Comparison of ENCODE assay signal across 1 cellular context in the genomic region with DNA sequence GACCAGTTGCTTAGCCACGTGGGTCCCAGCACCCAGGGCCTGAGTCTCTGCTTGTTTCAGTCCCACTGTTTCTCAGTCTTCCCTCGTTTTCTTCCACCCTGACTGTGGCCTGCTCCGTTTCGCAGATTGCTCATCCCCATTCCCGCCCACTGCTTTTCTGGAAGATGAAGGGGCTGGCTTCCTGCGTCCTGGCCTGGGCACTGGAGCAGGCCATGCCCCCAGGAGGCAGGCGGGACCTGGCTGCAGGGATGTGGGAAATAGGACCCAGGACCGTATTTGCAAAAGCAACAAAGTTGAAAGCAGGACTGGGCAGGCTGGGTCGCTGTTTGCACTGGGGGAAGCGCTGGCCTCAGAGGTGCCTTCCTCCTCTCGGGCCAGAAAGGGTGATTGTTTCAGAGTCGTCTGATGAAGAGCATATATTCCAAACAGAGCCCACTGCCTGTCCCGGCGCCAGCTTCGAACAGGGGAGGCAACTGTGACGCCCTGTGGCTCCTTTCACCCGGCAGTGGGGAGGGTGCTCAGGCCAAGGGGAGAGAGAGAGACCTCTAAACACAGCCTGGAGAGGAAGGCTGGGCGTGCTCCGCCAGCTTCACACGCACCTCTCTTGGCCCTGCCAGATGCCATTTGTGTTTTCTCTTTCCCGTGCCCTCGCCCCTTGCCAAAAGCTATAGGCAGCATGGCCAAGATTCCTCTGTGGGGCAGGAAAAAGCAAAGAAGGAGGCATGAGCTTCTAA.
A peak's percentile ranks its signal among the peaks of the same experiment; 100 is the strongest.
TF ChIP-seq lines count a peak whose summit lies in the region.

No MANE protein-coding gene starts in this region.

TF ChIP-seq in HepG2, 621 proteins besides CTCF, POLR2A, EP300 and RAD21 (continued from another document and continues in another):
- TF ChIP-seq, protein P1, sequence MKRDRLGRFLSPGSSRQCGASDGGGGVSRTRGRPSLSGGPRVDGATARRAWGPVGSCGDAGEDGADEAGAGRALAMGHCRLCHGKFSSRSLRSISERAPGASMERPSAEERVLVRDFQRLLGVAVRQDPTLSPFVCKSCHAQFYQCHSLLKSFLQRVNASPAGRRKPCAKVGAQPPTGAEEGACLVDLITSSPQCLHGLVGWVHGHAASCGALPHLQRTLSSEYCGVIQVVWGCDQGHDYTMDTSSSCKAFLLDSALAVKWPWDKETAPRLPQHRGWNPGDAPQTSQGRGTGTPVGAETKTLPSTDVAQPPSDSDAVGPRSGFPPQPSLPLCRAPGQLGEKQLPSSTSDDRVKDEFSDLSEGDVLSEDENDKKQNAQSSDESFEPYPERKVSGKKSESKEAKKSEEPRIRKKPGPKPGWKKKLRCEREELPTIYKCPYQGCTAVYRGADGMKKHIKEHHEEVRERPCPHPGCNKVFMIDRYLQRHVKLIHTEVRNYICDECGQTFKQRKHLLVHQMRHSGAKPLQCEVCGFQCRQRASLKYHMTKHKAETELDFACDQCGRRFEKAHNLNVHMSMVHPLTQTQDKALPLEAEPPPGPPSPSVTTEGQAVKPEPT (CRISPR knock-in tag; IDR thresholded peaks at IDR 0.05; ENCODE audit: low read depth) = peak; percentile 85; the same call in 1 of the 2 replicates
- TF ChIP-seq HNRNPLL (IDR thresholded peaks at IDR 0.05; ENCODE audit: low read depth, low read length, poor library complexity, severe bottlenecking) = peak; percentile 41
- TF ChIP-seq ELF3 (CRISPR knock-in tag; IDR thresholded peaks at IDR 0.05) = 0 out of 2 replicates have a peak, but pooled peaks have one; percentile 52
- TF ChIP-seq CBX5 (CRISPR knock-in tag; IDR thresholded peaks at IDR 0.05; ENCODE audit: borderline replicate concordance) = peak; percentile 74; the same call in 1 of the 2 replicates
- peak; percentile 88 for TF ChIP-seq HDAC2 (CRISPR knock-in tag; IDR thresholded peaks at IDR 0.05)
- TF ChIP-seq IKZF5 (CRISPR knock-in tag; IDR thresholded peaks at IDR 0.05) = peak; percentile 48; the same call in 1 of the 2 replicates
- peak; percentile 54 for TF ChIP-seq PHF5A (CRISPR knock-in tag; IDR thresholded peaks at IDR 0.05; ENCODE audit: low read depth, unreplicated experiment)
- TF ChIP-seq ZNF275 (CRISPR knock-in tag; IDR thresholded peaks at IDR 0.05; ENCODE audit: borderline replicate concordance) = peak; percentile 65; the same call in 1 of the 2 replicates
- peak; percentile 45 for TF ChIP-seq SKI (IDR thresholded peaks at IDR 0.05; ENCODE audit: partially characterized antibody)
- no peak for TF ChIP-seq CHD4 (IDR thresholded peaks at IDR 0.05; ENCODE audit: borderline replicate concordance, low read length)
- TF ChIP-seq ZNF343 (CRISPR knock-in tag; IDR thresholded peaks at IDR 0.05) = 0 out of 2 replicates have a peak, but pooled peaks have one; percentile 88
- peak; percentile 80 for TF ChIP-seq SALL1 (CRISPR knock-in tag; IDR thresholded peaks at IDR 0.05)
- peak; percentile 85; the same call in 1 of the 2 replicates for TF ChIP-seq ZBTB4 (CRISPR knock-in tag; IDR thresholded peaks at IDR 0.05; ENCODE audit: borderline replicate concordance)
- TF ChIP-seq, protein P2, sequence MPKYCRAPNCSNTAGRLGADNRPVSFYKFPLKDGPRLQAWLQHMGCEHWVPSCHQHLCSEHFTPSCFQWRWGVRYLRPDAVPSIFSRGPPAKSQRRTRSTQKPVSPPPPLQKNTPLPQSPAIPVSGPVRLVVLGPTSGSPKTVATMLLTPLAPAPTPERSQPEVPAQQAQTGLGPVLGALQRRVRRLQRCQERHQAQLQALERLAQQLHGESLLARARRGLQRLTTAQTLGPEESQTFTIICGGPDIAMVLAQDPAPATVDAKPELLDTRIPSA (CRISPR knock-in tag; IDR thresholded peaks at IDR 0.05; ENCODE audit: borderline replicate concordance) = peak; percentile 13; the same call in 1 of the 2 replicates
- TF ChIP-seq ZNF281 (CRISPR knock-in tag; IDR thresholded peaks at IDR 0.05; ENCODE audit: borderline replicate concordance) = peak; percentile 72; the same call in 1 of the 2 replicates
- no peak for TF ChIP-seq ZNF253 (CRISPR knock-in tag; IDR thresholded peaks at IDR 0.05; ENCODE audit: borderline replicate concordance)
- peak; percentile 85; the same call in 1 of the 2 replicates for TF ChIP-seq ZNF12 (CRISPR knock-in tag; IDR thresholded peaks at IDR 0.05)
- 0 out of 2 replicates have a peak, but pooled peaks have one; percentile 58 for TF ChIP-seq ZNF766 (CRISPR knock-in tag; IDR thresholded peaks at IDR 0.05; ENCODE audit: borderline replicate concordance)
- TF ChIP-seq PHF8 (CRISPR knock-in tag; IDR thresholded peaks at IDR 0.05) = peak; percentile 59; the same call in 1 of the 2 replicates
- no peak for TF ChIP-seq ZNF83 (CRISPR knock-in tag; IDR thresholded peaks at IDR 0.05; ENCODE audit: borderline replicate concordance)
- 0 out of 2 replicates have a peak, but pooled peaks have one; percentile 2 for TF ChIP-seq MEIS2 (CRISPR knock-in tag; IDR thresholded peaks at IDR 0.05)
- peak; percentile 64; the same call in 1 of the 2 replicates for TF ChIP-seq ZXDC (CRISPR knock-in tag; IDR thresholded peaks at IDR 0.05)
- TF ChIP-seq ZNF614 (CRISPR knock-in tag; IDR thresholded peaks at IDR 0.05; ENCODE audit: borderline replicate concordance) = 0 out of 2 replicates have a peak, but pooled peaks have one; percentile 70
- no peak for TF ChIP-seq ZNF260 (CRISPR knock-in tag; IDR thresholded peaks at IDR 0.05; ENCODE audit: borderline replicate concordance, low read depth)
- TF ChIP-seq SIN3A (IDR thresholded peaks at IDR 0.05; ENCODE audit: borderline replicate concordance, low read depth, low read length) = no peak
- TF ChIP-seq ZNF292 (CRISPR knock-in tag; IDR thresholded peaks at IDR 0.05; ENCODE audit: borderline replicate concordance, low read depth) = peak; percentile 97
- 0 out of 2 replicates have a peak, but pooled peaks have one; percentile 84 for TF ChIP-seq FOXO4 (CRISPR knock-in tag; conservative IDR thresholded peaks at IDR 0.05)
